Comparison of ENCODE assay signal across 8 cellular contexts in the genomic region with DNA sequence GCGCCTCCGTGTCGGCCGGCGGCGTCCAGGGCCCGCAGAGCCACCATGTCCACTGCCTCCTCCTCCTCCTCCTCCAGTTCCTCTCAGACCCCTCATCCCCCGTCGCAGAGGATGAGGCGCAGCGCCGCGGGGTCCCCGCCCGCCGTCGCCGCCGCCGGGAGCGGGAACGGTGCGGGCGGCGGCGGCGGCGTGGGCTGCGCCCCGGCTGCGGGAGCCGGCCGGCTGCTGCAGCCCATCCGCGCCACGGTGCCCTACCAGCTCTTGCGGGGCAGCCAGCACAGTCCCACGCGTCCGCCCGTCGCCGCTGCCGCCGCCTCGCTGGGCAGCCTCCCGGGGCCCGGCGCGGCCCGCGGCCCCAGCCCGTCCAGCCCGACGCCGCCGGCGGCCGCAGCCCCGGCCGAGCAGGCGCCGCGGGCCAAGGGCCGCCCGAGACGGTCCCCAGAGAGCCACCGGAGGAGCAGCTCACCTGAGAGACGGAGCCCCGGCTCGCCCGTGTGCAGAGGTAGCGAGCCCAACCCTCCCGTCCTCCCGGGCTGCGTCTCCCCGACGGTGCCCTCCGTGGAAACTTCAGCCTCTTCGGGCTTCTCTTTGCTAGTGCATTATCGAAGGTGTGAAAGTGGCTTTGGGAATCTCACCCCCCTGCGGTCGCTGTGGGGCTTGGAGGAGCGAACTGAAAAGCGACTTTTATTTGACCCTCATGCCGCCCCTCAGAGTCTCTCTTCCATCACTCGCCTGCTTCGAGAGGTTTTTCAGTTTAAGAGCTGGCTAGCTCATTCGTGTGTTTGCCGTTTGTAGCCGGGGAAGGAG.
DNase-seq lines count a peak whose midpoint lies in the region; ATAC-seq and TF ChIP-seq lines count a peak whose summit lies in the region.

No MANE protein-coding gene starts in this region.

- H3K27ac ChIP-seq in WERI-Rb-1 (peak overlapping the region; percentile 95), layer of hippocampus (ENCODE audit: low read depth, low read length) (peak overlapping the region; percentile 97)

- DNase-seq in CD1c-positive myeloid dendritic cell (ENCODE audit: extremely low spot score) (peak; percentile 30), NB4 (ENCODE audit: low read depth) (peak; percentile 78), WERI-Rb-1 (peak; percentile 64)
- peak; percentile 31 to 32 for DNase-seq in central memory CD8-positive, alpha-beta T cell (ENCODE audit: low spot score in 2 of 2)
- DNase-seq in stimulated activated CD4-positive, alpha-beta T cell treated with anti-CD3 and anti-CD28 coated beads, Interleukin-1b, Interleukin-23, amount 100 ng/mL, for 4 hours (ENCODE audit: low read depth in 2 of 2): peak; percentile 21 to 29

- H3K9me3 ChIP-seq in WERI-Rb-1 (ENCODE audit: severe bottlenecking): no peaks in the 10 kb centered on the region

- H3K4me3 ChIP-seq in NB4 (ENCODE audit: low read depth, low read length) (peak overlapping the region; percentile 72), WERI-Rb-1 (ENCODE audit: low read depth, low read length) (peak overlapping the region; percentile 99)

- no peak overlapping the region for H3K4me3 Mint-ChIP-seq in central memory CD8-positive, alpha-beta T cell

- TF ChIP-seq CTCF in NB4 (IDR thresholded peaks at IDR 0.05; ENCODE audit: low read depth, low read length) (peak; percentile 5), WERI-Rb-1 (IDR thresholded peaks at IDR 0.05; ENCODE audit: low read depth, low read length) (0 out of 2 replicates have a peak, but pooled peaks have one; percentile 14)

- no peaks in the 10 kb centered on the region for H3K36me3 ChIP-seq in WERI-Rb-1

- ATAC-seq in GM19438 (IDR thresholded peaks at IDR 0.05; ENCODE audit: low read depth, unreplicated experiment) (peak; percentile 3), GM21786 (IDR thresholded peaks at IDR 0.05; ENCODE audit: unreplicated experiment) (no peak)
- no peak for ATAC-seq in central memory CD8-positive, alpha-beta T cell (replicated peaks; ENCODE audit: extremely low read depth, poor library complexity, severe bottlenecking)

- H3K9me3 Mint-ChIP-seq in central memory CD8-positive, alpha-beta T cell: no peaks in the 10 kb centered on the region

- no peaks in the 10 kb centered on the region for H3K27me3 ChIP-seq in WERI-Rb-1 (ENCODE audit: insufficient read depth, low read depth, severe bottlenecking)
- no peaks in the 10 kb centered on the region for H3K27me3 ChIP-seq in layer of hippocampus (ENCODE audit: control insufficient read depth, insufficient read depth, low read length)

- peaks cover 9% of the 10 kb centered on the region for H3K36me3 Mint-ChIP-seq in central memory CD8-positive, alpha-beta T cell (ENCODE audit: insufficient read depth)

- H3K4me1 Mint-ChIP-seq in central memory CD8-positive, alpha-beta T cell: peaks cover 17% of the 10 kb centered on the region

- H3K27ac Mint-ChIP-seq in central memory CD8-positive, alpha-beta T cell (ENCODE audit: low read depth): no peak overlapping the region

- H3K27me3 Mint-ChIP-seq in central memory CD8-positive, alpha-beta T cell: no peaks in the 10 kb centered on the region

- no peak for TF ChIP-seq POLR2A in NB4 (IDR thresholded peaks at IDR 0.05; ENCODE audit: extremely low read depth, insufficient read length)

Comparison
In these comparisons a context has a peak if more than half of its experiments do, and no peak if none do; other contexts are left out.
1. DNase-seq: peak in every context shown above with its lines; median percentile 78 in NB4; 64 in WERI-Rb-1; 32 in central memory CD8-positive, alpha-beta T cell; 30 in CD1c-positive myeloid dendritic cell; 25 in stimulated activated CD4-positive, alpha-beta T cell treated with anti-CD3 and anti-CD28 coated beads, Interleukin-1b, Interleukin-23, amount 100 ng/mL, for 4 hours.